11 cellular contexts compared by ENCODE assay signal in the genomic region with DNA sequence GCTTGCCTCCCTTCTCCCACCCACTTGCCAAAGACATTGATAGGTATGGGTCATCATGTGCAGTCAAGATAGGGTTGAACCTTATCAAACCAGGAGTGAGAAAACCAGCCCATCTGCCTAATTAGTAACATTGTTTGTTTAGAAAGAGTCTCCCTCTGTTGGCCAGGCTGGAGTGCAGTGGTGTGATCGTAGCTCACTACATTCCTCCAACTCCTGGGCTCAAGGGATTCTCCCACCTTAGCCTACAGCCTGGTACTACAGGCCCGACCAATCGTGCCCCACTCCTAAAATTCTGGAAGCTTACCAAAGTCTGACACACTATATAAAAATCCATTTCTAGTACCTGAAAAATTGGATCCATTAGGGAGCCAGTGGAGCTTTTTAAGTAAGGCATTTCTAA. TPM values are rescaled to one million over a fixed set of nuclear protein-coding genes. Genes with fewer than 3 reads are reported as not detected.
A peak's percentile ranks its signal among the peaks of the same experiment; 100 is the strongest.
DNase-seq lines count a peak whose midpoint lies in the region; ATAC-seq and TF ChIP-seq lines count a peak whose summit lies in the region.
"Had no signal": no experiment of that assay in that cellular context is flagged by ENCODE, and none has a peak within 500 bp of the region (broad histone marks: within the 10 kb centered on the region; RNA-seq: fewer than 3 reads in every experiment).

No MANE protein-coding gene starts in this region.

- DNase-seq in DMS53 (lab: John Stamatoyannopoulos, UW) (peak; percentile 32), DMS53 treated with DMSO at 0.1 percent for 48 hours (lab: John Stamatoyannopoulos, UW; ENCODE audit: unreplicated experiment) (no peak), MV-4-11 (lab: John Stamatoyannopoulos, UW) (peak; percentile 12), chondrocyte (ENCODE audit: low spot score) (no peak), osteocyte (ENCODE audit: extremely low spot score, unreplicated experiment) (no peak), G401 (ENCODE audit: low spot score) (no peak)
- DNase-seq in stimulated activated effector memory CD8-positive, alpha-beta T cell treated with anti-CD3 and anti-CD28 coated beads, Interleukin-12 subunit alpha, Interleukin-12 subunit beta, amount 100 ng/mL, for 72 hours (ENCODE audit: low spot score in 2 of 2): no peak
- DNase-seq: activated CD4-positive, alpha-beta T cell treated with anti-CD3 and anti-CD28 coated beads for 4 hours; thyroid gland had no signal

- H3K36me3 Mint-ChIP-seq in chondrocyte (ENCODE audit: low read depth): no peaks in the 10 kb centered on the region
- H3K36me3 Mint-ChIP-seq in osteocyte (ENCODE audit: unreplicated experiment): no peaks in the 10 kb centered on the region
- peaks cover 10% of the 10 kb centered on the region for H3K36me3 Mint-ChIP-seq in stimulated activated effector memory CD8-positive, alpha-beta T cell treated with anti-CD3 and anti-CD28 coated beads, Interleukin-12 subunit alpha, Interleukin-12 subunit beta, amount 100 ng/mL, for 72 hours

- TF ChIP-seq CTCF in chondrocyte (IDR thresholded peaks at IDR 0.05): peak; percentile 59
- peak; percentile 33 for TF ChIP-seq CTCF in osteocyte (IDR thresholded peaks at IDR 0.05)

- H3K4me3 Mint-ChIP-seq in chondrocyte (ENCODE audit: unreplicated experiment) (no peak overlapping the region), osteocyte (ENCODE audit: unreplicated experiment) (no peak overlapping the region)
- no peak overlapping the region for H3K4me3 Mint-ChIP-seq in stimulated activated effector memory CD8-positive, alpha-beta T cell treated with anti-CD3 and anti-CD28 coated beads, Interleukin-12 subunit alpha, Interleukin-12 subunit beta, amount 100 ng/mL, for 72 hours
- H3K4me3 Mint-ChIP-seq: activated naive CD4-positive, alpha-beta T cell treated with anti-CD3 and anti-CD28 coated beads, Interleukin-2, amount 50 U/mL, for 24 hours had no signal

- no peak overlapping the region for H3K27ac Mint-ChIP-seq in chondrocyte (ENCODE audit: unreplicated experiment)
- no peak overlapping the region for H3K27ac Mint-ChIP-seq in osteocyte (ENCODE audit: unreplicated experiment)
- no peak overlapping the region for H3K27ac Mint-ChIP-seq in stimulated activated effector memory CD8-positive, alpha-beta T cell treated with anti-CD3 and anti-CD28 coated beads, Interleukin-12 subunit alpha, Interleukin-12 subunit beta, amount 100 ng/mL, for 72 hours
- H3K27ac Mint-ChIP-seq: activated naive CD4-positive, alpha-beta T cell treated with anti-CD3 and anti-CD28 coated beads, Interleukin-2, amount 50 U/mL, for 24 hours had no signal

- ATAC-seq in HG03342 (IDR thresholded peaks at IDR 0.05; ENCODE audit: unreplicated experiment): no peak
- ATAC-seq in stimulated activated effector memory CD8-positive, alpha-beta T cell treated with anti-CD3 and anti-CD28 coated beads, Interleukin-12 subunit alpha, Interleukin-12 subunit beta, amount 100 ng/mL, for 72 hours: no peak

- peaks cover 19% of the 10 kb centered on the region for H3K4me1 Mint-ChIP-seq in chondrocyte (ENCODE audit: low read depth)
- peaks cover 14% of the 10 kb centered on the region for H3K4me1 Mint-ChIP-seq in osteocyte (ENCODE audit: unreplicated experiment)
- H3K4me1 Mint-ChIP-seq in stimulated activated effector memory CD8-positive, alpha-beta T cell treated with anti-CD3 and anti-CD28 coated beads, Interleukin-12 subunit alpha, Interleukin-12 subunit beta, amount 100 ng/mL, for 72 hours: peaks cover 19% of the 10 kb centered on the region

- H3K27me3 Mint-ChIP-seq in chondrocyte (ENCODE audit: low read depth) (no peaks in the 10 kb centered on the region), osteocyte (ENCODE audit: unreplicated experiment) (no peaks in the 10 kb centered on the region)
- H3K27me3 Mint-ChIP-seq: activated naive CD4-positive, alpha-beta T cell treated with anti-CD3 and anti-CD28 coated beads, Interleukin-2, amount 50 U/mL, for 24 hours had no signal

- H3K9me3 Mint-ChIP-seq in chondrocyte (ENCODE audit: low read depth) (no peaks in the 10 kb centered on the region), osteocyte (ENCODE audit: unreplicated experiment) (no peaks in the 10 kb centered on the region)
- no peaks in the 10 kb centered on the region for H3K9me3 Mint-ChIP-seq in stimulated activated effector memory CD8-positive, alpha-beta T cell treated with anti-CD3 and anti-CD28 coated beads, Interleukin-12 subunit alpha, Interleukin-12 subunit beta, amount 100 ng/mL, for 72 hours
- H3K9me3 Mint-ChIP-seq: activated naive CD4-positive, alpha-beta T cell treated with anti-CD3 and anti-CD28 coated beads, Interleukin-2, amount 50 U/mL, for 24 hours had no signal

- in situ Hi-C loops in G401 (cut with HindIII; ENCODE audit: low sequenced_read_pairs): no loop called here

RNA-seq across cellular contexts. Expression of gene C11orf71, which starts 4.5 kb away (rescaled TPM):
- total RNA-seq in chondrocyte (2.2 to 3.7 TPM (median 2.9 TPM) in 3 replicates), osteocyte (6.8 TPM in 2 replicates)
- total RNA-seq in G401 (2014; rRNA removed; shearing (Covaris generic)): 4.2 and 4.6 TPM in 2 replicates

RNA-seq across cellular contexts. Expression of gene RBM7, which starts 4.7 kb away (rescaled TPM):
- 27.4 to 37.6 TPM (median 37.1 TPM) in 3 replicates for total RNA-seq in chondrocyte
- total RNA-seq in osteocyte: 35.0 and 36.9 TPM in 2 replicates
- total RNA-seq in G401 (2014; rRNA removed; shearing (Covaris generic)): 26.1 and 32.9 TPM in 2 replicates

RNA-seq across cellular contexts. Expression of gene REXO2, which starts 43.5 kb away (rescaled TPM):
- total RNA-seq in chondrocyte: 151 to 183 TPM (median 178 TPM) in 3 replicates
- total RNA-seq in osteocyte: 116 and 124 TPM in 2 replicates
- 82.0 and 90.8 TPM in 2 replicates for total RNA-seq in G401 (2014; rRNA removed; shearing (Covaris generic))

Comparison
In these comparisons a context has a peak if more than half of its experiments do, and no peak if none do; other contexts are left out.
1. DNase-seq: peak in DMS53 (single experiment) and MV-4-11 (single experiment); none in DMS53 treated with DMSO at 0.1 percent for 48 hours (single experiment), chondrocyte (single experiment), osteocyte (single experiment), G401 (single experiment) and stimulated activated effector memory CD8-positive, alpha-beta T cell treated with anti-CD3 and anti-CD28 coated beads, Interleukin-12 subunit alpha, Interleukin-12 subunit beta, amount 100 ng/mL, for 72 hours (0 of 2).